16 cellular contexts compared by ENCODE assay signal in genomic region chr6:40874495-40874894, GRCh38.
DNase-seq lines count a peak whose midpoint lies in the region; ATAC-seq, FAIRE-seq and TF ChIP-seq lines count a peak whose summit lies in the region.
"Had no signal": no experiment of that assay in that cellular context is flagged by ENCODE, and none has a peak within 500 bp of the region (broad histone marks: within the 10 kb centered on the region; RNA-seq: fewer than 3 reads in every experiment).

No MANE protein-coding gene starts in this region.

- FAIRE-seq in HepG2 (lab: Jason Lieb, UNC), result peak; percentile 66

- H3K27ac ChIP-seq in HepG2 (ENCODE audit: extremely low read length, insufficient read depth, low read length) (no peak overlapping the region), right lobe of liver (no peak overlapping the region)
- H3K27ac ChIP-seq: esophagus muscularis mucosa, PC-9 had no signal

- CTCF ChIA-PET in HepG2 (lab: Yijun Ruan, JAX; ENCODE audit: low intra/inter-chr PET ratio, low total read pairs), result no interaction called here

- peak; percentile 71 for ATAC-seq in HepG2
- no peak for ATAC-seq in right lobe of liver
- ATAC-seq in stimulated activated effector memory CD8-positive, alpha-beta T cell treated with anti-CD3 and anti-CD28 coated beads, Interleukin-12 subunit alpha, Interleukin-12 subunit beta, amount 100 ng/mL, for 72 hours, result no peak
- ATAC-seq: mucosa of descending colon had no signal

- no peaks in the 10 kb centered on the region for H3K79me2 ChIP-seq in HepG2 (ENCODE audit: insufficient read depth, low read length)

- intact Hi-C loops in HepG2 (cut with micrococcal nuclease; ENCODE audit: unreplicated experiment) (no loop called here), right lobe of liver (cut with DNase I) (no loop called here)

- H3K9me3 ChIP-seq in HepG2 (ENCODE audit: low read length) (no peaks in the 10 kb centered on the region), right lobe of liver (no peaks in the 10 kb centered on the region)
- H3K9me3 ChIP-seq: mucosa of descending colon had no signal

- no peak overlapping the region for H3K4me3 Mint-ChIP-seq in endothelial cell (ENCODE audit: unreplicated experiment)
- no peak overlapping the region for H3K4me3 Mint-ChIP-seq in stimulated activated effector memory CD8-positive, alpha-beta T cell treated with anti-CD3 and anti-CD28 coated beads, Interleukin-12 subunit alpha, Interleukin-12 subunit beta, amount 100 ng/mL, for 72 hours
- H3K4me3 Mint-ChIP-seq: central memory CD8-positive, alpha-beta T cell had no signal

- WGBS in HepG2 (ENCODE audit: low lambda C conversion rate), result 10% methylated on average over 4 of the region's 4 CpGs
- 6% methylated on average over 3 of the region's 4 CpGs for WGBS in right lobe of liver (ENCODE audit: insufficient coverage, low coverage, low lambda C conversion rate, missing lambda C conversion rate)

- peak; percentile 55 for TF ChIP-seq CTCF in HepG2 (CRISPR knock-in tag; IDR thresholded peaks at IDR 0.05)
- no peak for TF ChIP-seq CTCF in right lobe of liver (IDR thresholded peaks at IDR 0.05)
- no peak for TF ChIP-seq CTCF in endothelial cell (IDR thresholded peaks at IDR 0.05; ENCODE audit: unreplicated experiment)

- H3K4me3 ChIP-seq in HepG2 (replicated peaks in 1 of 3; ENCODE audit: insufficient read depth in 1 of 3, low read depth in 2 of 3, low read length in 3 of 3) (no peak overlapping the region), right lobe of liver (no peak overlapping the region)
- H3K4me3 ChIP-seq: esophagus muscularis mucosa, mucosa of descending colon, PC-9 had no signal

- no peak overlapping the region for H3K4me2 ChIP-seq in HepG2 (ENCODE audit: low read depth, low read length)
- H3K4me2 ChIP-seq: PC-9 had no signal

- no peaks in the 10 kb centered on the region for H3K36me3 ChIP-seq in HepG2 (replicated peaks in 1 of 2; ENCODE audit: control insufficient read depth in 1 of 2, insufficient read depth in 2 of 2, low read length in 2 of 2)
- no peaks in the 10 kb centered on the region for H3K36me3 ChIP-seq in right lobe of liver
- H3K36me3 ChIP-seq: esophagus muscularis mucosa had no signal

- H3K27ac Mint-ChIP-seq in endothelial cell (ENCODE audit: unreplicated experiment), result no peak overlapping the region
- no peak overlapping the region for H3K27ac Mint-ChIP-seq in stimulated activated effector memory CD8-positive, alpha-beta T cell treated with anti-CD3 and anti-CD28 coated beads, Interleukin-12 subunit alpha, Interleukin-12 subunit beta, amount 100 ng/mL, for 72 hours

- H3K4me1 Mint-ChIP-seq in endothelial cell (ENCODE audit: unreplicated experiment), result peaks cover 7% of the 10 kb centered on the region
- no peaks in the 10 kb centered on the region for H3K4me1 Mint-ChIP-seq in stimulated activated effector memory CD8-positive, alpha-beta T cell treated with anti-CD3 and anti-CD28 coated beads, Interleukin-12 subunit alpha, Interleukin-12 subunit beta, amount 100 ng/mL, for 72 hours
- H3K4me1 Mint-ChIP-seq: central memory CD8-positive, alpha-beta T cell had no signal

- H3K27me3 ChIP-seq in HepG2 (ENCODE audit: control insufficient read depth in 1 of 2, insufficient read depth in 2 of 2, low read length in 2 of 2) (peaks cover 0 to 5% of the 10 kb centered on the region in 2 experiments; a peak in 2 of 5 replicates), right lobe of liver (no peaks in the 10 kb centered on the region)
- H3K27me3 ChIP-seq: esophagus muscularis mucosa had no signal

- H3K9ac ChIP-seq in HepG2 (ENCODE audit: insufficient read depth, low read depth, low read length), result no peak overlapping the region

- no peak for TF ChIP-seq POLR2A in HepG2 (IDR thresholded peaks at IDR 0.05; ENCODE audit: insufficient read depth in 1 of 2, low read depth in 2 of 2, low read length in 2 of 2)
- no peak for TF ChIP-seq POLR2A in right lobe of liver (IDR thresholded peaks at IDR 0.05)

- peaks cover 4% of the 10 kb centered on the region for H3K27me3 Mint-ChIP-seq in endothelial cell (ENCODE audit: unreplicated experiment)

- no TSS peak for BruUV-seq in HepG2 (replicated peaks; lab: Mats Ljungman, UMichigan)

- H4K20me1 ChIP-seq in HepG2 (ENCODE audit: insufficient read depth, low read length), result no peaks in the 10 kb centered on the region

- no peak overlapping the region for H2AFZ ChIP-seq in HepG2 (ENCODE audit: low read length)
- H2AFZ ChIP-seq: PC-9 had no signal

- no peaks in the 10 kb centered on the region for H3K9me3 Mint-ChIP-seq in endothelial cell (ENCODE audit: unreplicated experiment)
- H3K9me3 Mint-ChIP-seq in stimulated activated effector memory CD8-positive, alpha-beta T cell treated with anti-CD3 and anti-CD28 coated beads, Interleukin-12 subunit alpha, Interleukin-12 subunit beta, amount 100 ng/mL, for 72 hours, result peaks cover 4% of the 10 kb centered on the region
- H3K9me3 Mint-ChIP-seq: central memory CD8-positive, alpha-beta T cell had no signal

- in situ Hi-C loops in HepG2 (cut with HindIII; ENCODE audit: extremely low pct_ligation_motif_present, low pct_unique_long_range_greater_than_20kb), result no loop called here

- H3K36me3 Mint-ChIP-seq in endothelial cell (ENCODE audit: low read depth, unreplicated experiment), result no peaks in the 10 kb centered on the region
- H3K36me3 Mint-ChIP-seq in stimulated activated effector memory CD8-positive, alpha-beta T cell treated with anti-CD3 and anti-CD28 coated beads, Interleukin-12 subunit alpha, Interleukin-12 subunit beta, amount 100 ng/mL, for 72 hours, result no peaks in the 10 kb centered on the region

- TF ChIP-seq EP300 in HepG2 (IDR thresholded peaks at IDR 0.05; ENCODE audit: low read depth in 2 of 2, low read length in 2 of 2) (no peak), HepG2 (CRISPR knock-in tag; IDR thresholded peaks at IDR 0.05; ENCODE audit: borderline replicate concordance) (no peak)

- DNase-seq in HepG2 (ENCODE audit: low spot score), result no peak
- no peak for DNase-seq in right lobe of liver
- peak; percentile 77 for DNase-seq in NCI-H82 (lab: John Stamatoyannopoulos, UW)
- DNase-seq in endothelial cell (ENCODE audit: low spot score), result peak; percentile 25
- DNase-seq in HuH-7.5 (ENCODE audit: low spot score), result no peak
- DNase-seq in activated T-cell treated with anti-CD3 and anti-CD28 coated beads, Interleukin-2, amount 50 U/mL, for 1 hour, result no peak
- no peak for DNase-seq in stimulated activated effector memory CD8-positive, alpha-beta T cell treated with anti-CD3 and anti-CD28 coated beads, Interleukin-12 subunit alpha, Interleukin-12 subunit beta, amount 100 ng/mL, for 72 hours (ENCODE audit: low spot score in 2 of 2)
- no peak for DNase-seq in NCI-H2029 (lab: John Stamatoyannopoulos, UW)
- DNase-seq: activated naive CD4-positive, alpha-beta T cell treated with anti-CD3 and anti-CD28 coated beads, Interleukin-2, amount 50 U/mL, for 16 hours; NCI-H1694 treated with DMSO at 0.1 percent for 48 hours; PC-9; stimulated activated CD4-positive, alpha-beta T cell treated with anti-CD3 and anti-CD28 coated beads, Interleukin-4, amount 100 ng/mL, for 24 hours; stimulated activated naive CD4-positive, alpha-beta T cell treated with Interleukin-2 at 50 U/mL for 16 hours had no signal

- no peak for TF ChIP-seq RAD21 in HepG2 (CRISPR knock-in tag; IDR thresholded peaks at IDR 0.05)

- H3K4me1 ChIP-seq in HepG2 (ENCODE audit: insufficient read depth, low read length), result peaks cover 10% of the 10 kb centered on the region
- H3K4me1 ChIP-seq in right lobe of liver, result no peaks in the 10 kb centered on the region

- POLR2A ChIA-PET in HepG2 (lab: Yijun Ruan, JAX), result no interaction called here

TF ChIP-seq in HepG2, 621 proteins besides CTCF, POLR2A, EP300 and RAD21:
- TF ChIP-seq STAG1 (CRISPR knock-in tag; IDR thresholded peaks at IDR 0.05), result peak; percentile 37; the same call in 1 of the 2 replicates
- no peak for TF ChIP-seq ZNF142 (CRISPR knock-in tag; IDR thresholded peaks at IDR 0.05)

Comparison
In these comparisons a context has a peak if more than half of its experiments do, and no peak if none do; other contexts are left out.
1. DNase-seq: peak in NCI-H82 (single experiment) and endothelial cell (single experiment); none in HepG2 (single experiment), right lobe of liver (0 of 3), HuH-7.5 (single experiment), activated T-cell treated with anti-CD3 and anti-CD28 coated beads, Interleukin-2, amount 50 U/mL, for 1 hour (single experiment), stimulated activated effector memory CD8-positive, alpha-beta T cell treated with anti-CD3 and anti-CD28 coated beads, Interleukin-12 subunit alpha, Interleukin-12 subunit beta, amount 100 ng/mL, for 72 hours (0 of 2) and NCI-H2029 (single experiment).